ENCODE assay signal across 8 cellular contexts in genomic region chr2:101697124-101697793, GRCh38. TPM values are rescaled to one million over a fixed set of nuclear protein-coding genes. Genes with fewer than 3 reads are reported as not detected.
DNase-seq lines count a peak whose midpoint lies in the region; ATAC-seq and TF ChIP-seq lines count a peak whose summit lies in the region.

Gene MAP4K4, plus strand, starts transcription at chr2:101697707. Its CDS starts 374 bp downstream, at chr2:101698081.

- TF ChIP-seq CTCF in GM06990 (IDR thresholded peaks at IDR 0.05; ENCODE audit: insufficient read depth, low read length, poor library complexity, severe bottlenecking) (peak; percentile 19), kidney epithelial cell (IDR thresholded peaks at IDR 0.05; ENCODE audit: insufficient read depth, low read length, poor library complexity, severe bottlenecking) (peak; percentile 35)

- peak; percentile 35 for ATAC-seq in HG02938 (IDR thresholded peaks at IDR 0.05; ENCODE audit: unreplicated experiment)
- no peak for ATAC-seq in GM18870 (IDR thresholded peaks at IDR 0.05; ENCODE audit: unreplicated experiment)

- peak within 1 kb of the TSS; percentile 85 for H3K27ac ChIP-seq in cingulate gyrus (ENCODE audit: low read depth, low read length)

- H3K27me3 ChIP-seq in GM06990 (replicated peaks; ENCODE audit: control insufficient read depth, insufficient read depth, low read length) (peaks cover 1% of the 10 kb centered on the region; the same call in 1 of the 2 replicates), kidney epithelial cell (ENCODE audit: control insufficient read depth, insufficient read depth, low read length) (no peaks in the 10 kb centered on the region)

- H3K36me3 ChIP-seq in GM06990 (ENCODE audit: control insufficient read depth, insufficient read depth, low read length) (no peaks in the 10 kb centered on the region), kidney epithelial cell (ENCODE audit: control insufficient read depth, insufficient read depth, low read length) (no peaks in the 10 kb centered on the region)

- H3K4me3 ChIP-seq in GM06990 (replicated peaks; ENCODE audit: low read depth, low read length) (peak within 1 kb of the TSS; percentile 60), kidney epithelial cell (ENCODE audit: low read depth, low read length) (peak within 1 kb of the TSS; percentile 66)

- DNase-seq in GM06990 (ENCODE audit: extremely low read depth, insufficient read length) (peak; percentile 48), NCI-H446 treated with DMSO at 0.1 percent for 48 hours (lab: John Stamatoyannopoulos, UW) (peak; percentile 51), kidney epithelial cell (ENCODE audit: low read depth) (peak; percentile 32)
- peak; percentile 73 for DNase-seq in activated CD4-positive, alpha-beta T cell treated with anti-CD3 and anti-CD28 coated beads for 48 hours
- peak in 2 of 3 donors; percentile 45 to 69 for DNase-seq in stimulated activated CD4-positive, alpha-beta T cell treated with anti-CD3 and anti-CD28 coated beads, Interleukin-12 subunit alpha, Interleukin-12 subunit beta, amount 100 ng/mL, for 48 hours (ENCODE audit: low read depth in 2 of 3, low spot score in 1 of 3)

RNA-seq across cellular contexts. Expression of gene MAP4K4, which starts in this region (rescaled TPM):
- 124 and 134 TPM in 2 replicates for total RNA-seq in kidney epithelial cell
